ENCODE assay signal across 1 cellular context in genomic region chr3:46400000-46400734, GRCh38.
TF ChIP-seq lines count a peak whose summit lies in the region.

No MANE protein-coding gene starts in this region.

TF ChIP-seq in K562, 482 proteins besides CTCF, POLR2A, EP300 and RAD21 (continued from another document):
- no peak; a peak in 2 of 4 replicates for TF ChIP-seq MNT (conservative IDR thresholded peaks at IDR 0.05)
- TF ChIP-seq GABPB1 (CRISPR knock-in tag; IDR thresholded peaks at IDR 0.05) = no peak
- TF ChIP-seq TCF7L2 (IDR thresholded peaks at IDR 0.05; ENCODE audit: low read depth, low read length) = no peak
- no peak for TF ChIP-seq DNMT1 (IDR thresholded peaks at IDR 0.05)
- TF ChIP-seq THRAP3 (IDR thresholded peaks at IDR 0.05; ENCODE audit: borderline replicate concordance) = no peak
